1 cellular context compared by ENCODE assay signal in the genomic region with DNA sequence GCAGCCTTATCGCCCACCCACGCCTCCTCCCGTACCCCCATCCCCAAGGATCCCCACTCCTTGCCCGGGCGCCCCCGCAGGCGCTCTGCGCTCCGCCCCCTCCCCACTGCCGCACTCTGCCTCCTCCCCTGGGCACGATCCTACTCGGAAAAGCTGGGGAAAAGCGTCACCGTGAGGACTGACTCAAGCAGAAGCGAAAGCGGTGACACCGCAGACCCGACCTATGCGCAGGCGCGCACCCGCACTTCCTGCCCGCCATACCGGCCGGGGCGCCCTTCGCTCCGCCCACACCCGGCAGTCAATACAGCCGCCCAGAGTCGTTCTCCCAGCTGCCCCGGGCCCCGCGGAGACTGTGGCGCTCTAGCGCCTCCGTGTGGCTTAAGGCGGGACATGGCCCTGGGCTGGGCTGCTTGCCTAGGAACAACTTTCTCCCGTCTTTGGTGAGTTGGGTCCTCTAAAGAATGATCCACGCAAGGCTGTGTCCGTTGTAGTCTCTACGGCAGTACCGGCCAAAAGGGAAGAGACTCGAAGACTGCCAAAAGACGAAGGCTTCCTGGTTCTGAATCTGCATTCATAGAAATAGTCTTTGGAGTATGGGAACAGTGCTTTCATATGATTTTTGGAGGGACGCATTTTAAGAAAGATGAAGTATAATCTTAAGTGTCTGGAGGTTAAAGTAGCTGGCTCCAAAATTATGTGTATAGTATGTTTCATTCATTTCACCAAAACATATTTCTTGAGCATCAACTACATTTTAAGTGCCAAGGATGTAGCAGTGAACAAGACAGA.
TF ChIP-seq lines count a peak whose summit lies in the region.

A gene (minus strand): TSS at position 207 of the 789 bp plus-strand sequence. CDS start 7,432 bp downstream, outside the sequence.

TF ChIP-seq in A549, 52 proteins besides CTCF, POLR2A, EP300 and RAD21 (continued from another document):
- TF ChIP-seq, protein P1, sequence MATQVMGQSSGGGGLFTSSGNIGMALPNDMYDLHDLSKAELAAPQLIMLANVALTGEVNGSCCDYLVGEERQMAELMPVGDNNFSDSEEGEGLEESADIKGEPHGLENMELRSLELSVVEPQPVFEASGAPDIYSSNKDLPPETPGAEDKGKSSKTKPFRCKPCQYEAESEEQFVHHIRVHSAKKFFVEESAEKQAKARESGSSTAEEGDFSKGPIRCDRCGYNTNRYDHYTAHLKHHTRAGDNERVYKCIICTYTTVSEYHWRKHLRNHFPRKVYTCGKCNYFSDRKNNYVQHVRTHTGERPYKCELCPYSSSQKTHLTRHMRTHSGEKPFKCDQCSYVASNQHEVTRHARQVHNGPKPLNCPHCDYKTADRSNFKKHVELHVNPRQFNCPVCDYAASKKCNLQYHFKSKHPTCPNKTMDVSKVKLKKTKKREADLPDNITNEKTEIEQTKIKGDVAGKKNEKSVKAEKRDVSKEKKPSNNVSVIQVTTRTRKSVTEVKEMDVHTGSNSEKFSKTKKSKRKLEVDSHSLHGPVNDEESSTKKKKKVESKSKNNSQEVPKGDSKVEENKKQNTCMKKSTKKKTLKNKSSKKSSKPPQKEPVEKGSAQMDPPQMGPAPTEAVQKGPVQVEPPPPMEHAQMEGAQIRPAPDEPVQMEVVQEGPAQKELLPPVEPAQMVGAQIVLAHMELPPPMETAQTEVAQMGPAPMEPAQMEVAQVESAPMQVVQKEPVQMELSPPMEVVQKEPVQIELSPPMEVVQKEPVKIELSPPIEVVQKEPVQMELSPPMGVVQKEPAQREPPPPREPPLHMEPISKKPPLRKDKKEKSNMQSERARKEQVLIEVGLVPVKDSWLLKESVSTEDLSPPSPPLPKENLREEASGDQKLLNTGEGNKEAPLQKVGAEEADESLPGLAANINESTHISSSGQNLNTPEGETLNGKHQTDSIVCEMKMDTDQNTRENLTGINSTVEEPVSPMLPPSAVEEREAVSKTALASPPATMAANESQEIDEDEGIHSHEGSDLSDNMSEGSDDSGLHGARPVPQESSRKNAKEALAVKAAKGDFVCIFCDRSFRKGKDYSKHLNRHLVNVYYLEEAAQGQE (IDR thresholded peaks at IDR 0.05), result no peak
- TF ChIP-seq, protein P2, sequence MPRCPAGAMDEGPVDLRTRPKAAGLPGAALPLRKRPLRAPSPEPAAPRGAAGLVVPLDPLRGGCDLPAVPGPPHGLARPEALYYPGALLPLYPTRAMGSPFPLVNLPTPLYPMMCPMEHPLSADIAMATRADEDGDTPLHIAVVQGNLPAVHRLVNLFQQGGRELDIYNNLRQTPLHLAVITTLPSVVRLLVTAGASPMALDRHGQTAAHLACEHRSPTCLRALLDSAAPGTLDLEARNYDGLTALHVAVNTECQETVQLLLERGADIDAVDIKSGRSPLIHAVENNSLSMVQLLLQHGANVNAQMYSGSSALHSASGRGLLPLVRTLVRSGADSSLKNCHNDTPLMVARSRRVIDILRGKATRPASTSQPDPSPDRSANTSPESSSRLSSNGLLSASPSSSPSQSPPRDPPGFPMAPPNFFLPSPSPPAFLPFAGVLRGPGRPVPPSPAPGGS (IDR thresholded peaks at IDR 0.05), result peak; percentile 68; the same call in 1 of the 3 replicates
